8 cellular contexts compared by ENCODE assay signal in the genomic region with DNA sequence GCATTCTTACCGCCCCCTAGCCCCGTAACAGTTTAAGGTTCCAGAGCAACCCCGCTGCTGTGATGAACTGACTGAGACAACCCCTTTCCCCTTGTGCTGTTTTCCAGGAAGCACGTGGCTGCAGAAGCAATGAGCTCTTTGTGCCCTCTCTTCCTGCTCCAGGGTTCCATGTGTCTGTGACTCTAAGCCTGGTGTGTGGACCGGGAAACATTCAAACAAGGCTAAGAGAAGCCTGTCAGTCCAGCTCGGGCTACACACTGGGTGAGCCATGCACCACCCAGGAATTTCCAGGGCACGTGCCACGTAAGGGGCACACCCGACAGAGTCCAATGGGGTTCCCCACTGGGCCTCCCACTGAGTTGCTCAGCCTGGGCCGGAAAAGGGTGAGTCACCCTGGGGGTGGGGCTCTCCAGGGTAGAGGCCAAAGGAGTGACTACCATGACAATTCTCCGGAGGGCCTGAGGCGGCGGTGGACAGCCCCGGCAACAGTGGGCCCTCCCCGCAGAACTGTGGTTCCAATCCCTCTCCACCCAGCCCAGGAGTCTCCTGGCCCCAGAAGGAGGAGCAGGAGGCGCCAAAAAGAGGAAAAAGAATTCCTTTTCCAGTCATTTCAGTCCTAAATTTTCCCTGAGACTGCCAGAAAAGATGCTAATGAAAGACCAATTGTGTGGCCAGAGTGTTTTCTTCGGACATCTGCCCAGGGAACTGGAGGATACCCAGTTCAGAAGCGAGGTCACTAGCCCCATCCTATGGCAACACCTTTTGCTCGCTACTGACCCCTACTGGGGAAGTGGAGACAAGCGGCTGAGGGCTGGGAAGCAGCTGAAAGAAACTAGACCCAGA.
DNase-seq lines count a peak whose midpoint lies in the region; ATAC-seq and TF ChIP-seq lines count a peak whose summit lies in the region.

No MANE protein-coding gene starts in this region.

- H3K4me1 ChIP-seq in ES-I3 (ENCODE audit: insufficient read depth, low read length) (peaks cover 4% of the 10 kb centered on the region; the same call in 1 of the 2 replicates), gastrocnemius medialis (peaks cover 4 to 6% of the 10 kb centered on the region in 2 donors)

- no peaks in the 10 kb centered on the region for H3K9me3 ChIP-seq in ES-I3 (ENCODE audit: control insufficient read depth, insufficient read depth, low read length)
- no peaks in the 10 kb centered on the region for H3K9me3 ChIP-seq in gastrocnemius medialis

- H3K4me3 ChIP-seq in gastrocnemius medialis, result no peak overlapping the region

- TF ChIP-seq CTCF in gastrocnemius medialis (IDR thresholded peaks at IDR 0.05 in 4 of 5, conservative IDR thresholded peaks at IDR 0.05 in 1 of 5), result peak; percentile 73 to 86 (median 77)

- no peaks in the 10 kb centered on the region for H3K27me3 ChIP-seq in gastrocnemius medialis

- H3K36me3 ChIP-seq in ES-I3 (ENCODE audit: insufficient read depth, low read length) (no peaks in the 10 kb centered on the region), gastrocnemius medialis (no peaks in the 10 kb centered on the region)

- TF ChIP-seq POLR2A in gastrocnemius medialis (IDR thresholded peaks at IDR 0.05), result no peak

- DNase-seq in HuH-7 (ENCODE audit: low spot score), result peak; percentile 71
- DNase-seq in T-helper 2 cell, result peak; percentile 46 to 86 (median 62)
- peak; percentile 92 for DNase-seq in hepatic stellate cell (ENCODE audit: low spot score)
- peak; percentile 40 to 80 for DNase-seq in gastrocnemius medialis
- no peak for DNase-seq in NCI-H524 treated with DMSO at 0.1 percent for 48 hours (lab: John Stamatoyannopoulos, UW)

- H3K27ac ChIP-seq in angular gyrus (ENCODE audit: low read depth, low read length), result peak overlapping the region; percentile 53
- peak overlapping the region; percentile 42 to 74 (median 62) for H3K27ac ChIP-seq in gastrocnemius medialis

- in situ Hi-C loops in gastrocnemius medialis (cut with MboI; ENCODE audit: low sequenced_read_pairs in 4 of 4), result no loop called here

- peak; percentile 76 for ATAC-seq in GM21576 (IDR thresholded peaks at IDR 0.05; ENCODE audit: unreplicated experiment)
- ATAC-seq in gastrocnemius medialis, result peak; percentile 81 to 89

- peak overlapping the region; percentile 14; the same call in 1 of the 2 replicates for H3K9ac ChIP-seq in ES-I3 (ENCODE audit: low read depth, low read length)

- intact Hi-C loops in gastrocnemius medialis (cut with DNase I; ENCODE audit: low total_unique reads), result loop anchor here (5.0 kb wide), 1 partner anchor 64 kb away; no protein-coding TSS in a partner anchor
